In the genomic region with DNA sequence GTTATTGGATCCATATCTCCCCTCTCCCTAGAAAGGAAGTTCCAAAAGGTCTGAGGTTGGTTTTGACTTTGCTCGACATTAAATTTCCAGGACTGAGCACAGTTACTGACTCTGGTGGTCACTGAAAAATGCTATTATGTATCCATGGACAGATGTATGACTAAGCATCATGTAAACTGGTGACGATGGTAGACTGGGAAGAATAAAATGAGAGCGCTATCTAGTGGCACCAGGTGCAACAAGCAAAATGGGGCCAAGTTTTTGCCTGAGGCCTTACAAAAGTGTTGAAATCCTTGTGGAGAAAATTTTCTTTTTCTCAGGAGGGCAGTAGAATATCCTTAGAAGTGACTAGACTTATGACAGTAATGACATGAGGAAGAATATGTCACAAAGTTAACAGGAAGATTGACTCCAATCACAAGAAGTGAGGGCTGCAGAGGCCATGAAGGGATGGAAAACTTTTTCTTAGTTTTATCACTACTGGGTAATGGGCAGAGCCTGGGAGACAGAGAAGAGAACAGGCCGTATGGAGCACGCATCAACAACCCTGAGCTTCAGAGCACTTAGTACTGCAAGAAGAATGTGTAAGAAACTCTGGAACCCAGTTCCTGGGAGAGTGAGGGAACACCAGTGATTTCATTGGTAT, we compare ENCODE assay signal across 9 cellular contexts.
DNase-seq lines count a peak whose midpoint lies in the region; TF ChIP-seq lines count a peak whose summit lies in the region.
"Had no signal": no experiment of that assay in that cellular context is flagged by ENCODE, and none has a peak within 500 bp of the region (broad histone marks: within the 10 kb centered on the region; RNA-seq: fewer than 3 reads in every experiment).

No MANE protein-coding gene starts in this region.

- peaks cover 18% of the 10 kb centered on the region for H3K27me3 ChIP-seq in HAP-1 (ENCODE audit: low read depth)

- H3K36me3 ChIP-seq in HAP-1 (replicated peaks): no peaks in the 10 kb centered on the region

- peaks cover 11% of the 10 kb centered on the region for H3K4me1 ChIP-seq in HAP-1

- no peak overlapping the region for H3K4me3 ChIP-seq in HAP-1

- H3K27me3 Mint-ChIP-seq in activated CD4-positive, alpha-beta memory T cell treated with anti-CD3 and anti-CD28 coated beads for 36 hours: peaks cover 7% of the 10 kb centered on the region
- H3K27me3 Mint-ChIP-seq in glutamatergic neuron (ENCODE audit: unreplicated experiment): no peaks in the 10 kb centered on the region
- peaks cover 3% of the 10 kb centered on the region for H3K27me3 Mint-ChIP-seq in activated T-helper 2 cell treated with anti-CD3 and anti-CD28 coated beads, Interferon-gamma antibody, Interleukin-2, Interleukin-4, amounts not matched to agents 10 μg/mL and 5 μg/mL and 100 μg/mL, durations not matched to agents 14 hours and 24 hours and 36 hours (ENCODE audit: low read depth)
- H3K27me3 Mint-ChIP-seq: dendritic cell treated with granulocyte-macrophage colony-stimulating factor and Interleukin-4, amounts not matched to agents 40 ng/mL and 50 ng/mL, for 4 days had no signal

- H3K4me1 Mint-ChIP-seq in activated CD4-positive, alpha-beta memory T cell treated with anti-CD3 and anti-CD28 coated beads for 36 hours (ENCODE audit: low read depth): peaks cover 21% of the 10 kb centered on the region
- no peaks in the 10 kb centered on the region for H3K4me1 Mint-ChIP-seq in glutamatergic neuron (ENCODE audit: low read depth, unreplicated experiment)
- peaks cover 17% of the 10 kb centered on the region for H3K4me1 Mint-ChIP-seq in activated T-helper 2 cell treated with anti-CD3 and anti-CD28 coated beads, Interferon-gamma antibody, Interleukin-2, Interleukin-4, amounts not matched to agents 10 μg/mL and 5 μg/mL and 100 μg/mL, durations not matched to agents 14 hours and 24 hours and 36 hours (ENCODE audit: low read depth)

- CTCF ChIA-PET in activated CD4-positive, alpha-beta memory T cell treated with anti-CD3 and anti-CD28 coated beads for 36 hours (lab: Charles Lee): interaction anchor here (0.6 to 2.7 kb wide), 14 partner anchors 10 to 290 kb away, joined by 3 to 13 read pairs (median 4); no protein-coding TSS in a partner anchor

- DNase-seq in SIG-M5 treated with dmso at 0.1 percent for 504 hours (lab: John Stamatoyannopoulos, UW; ENCODE audit: unreplicated experiment) (peak; percentile 51), SIG-M5 (lab: John Stamatoyannopoulos, UW) (no peak), HAP-1 (ENCODE audit: low spot score in 2 of 2) (peak; percentile 55 to 71), NCI-H226 (peak; percentile 78), glutamatergic neuron (no peak), pulmonary artery endothelial cell (ENCODE audit: low read depth, low spot score) (peak; percentile 15)
- DNase-seq in activated CD4-positive, alpha-beta memory T cell treated with anti-CD3 and anti-CD28 coated beads for 36 hours: peak; percentile 36
- DNase-seq in activated T-helper 2 cell treated with anti-CD3 and anti-CD28 coated beads, Interferon-gamma antibody, Interleukin-2, Interleukin-4, amounts not matched to agents 10 μg/mL and 5 μg/mL and 100 μg/mL, durations not matched to agents 14 hours and 24 hours and 36 hours (ENCODE audit: low spot score): no peak

- H3K4me3 Mint-ChIP-seq in activated CD4-positive, alpha-beta memory T cell treated with anti-CD3 and anti-CD28 coated beads for 36 hours: no peak overlapping the region
- no peak overlapping the region for H3K4me3 Mint-ChIP-seq in glutamatergic neuron (ENCODE audit: unreplicated experiment)
- no peak overlapping the region for H3K4me3 Mint-ChIP-seq in activated T-helper 2 cell treated with anti-CD3 and anti-CD28 coated beads, Interferon-gamma antibody, Interleukin-2, Interleukin-4, amounts not matched to agents 10 μg/mL and 5 μg/mL and 100 μg/mL, durations not matched to agents 14 hours and 24 hours and 36 hours (ENCODE audit: low read depth)
- H3K4me3 Mint-ChIP-seq: dendritic cell treated with granulocyte-macrophage colony-stimulating factor and Interleukin-4, amounts not matched to agents 40 ng/mL and 50 ng/mL, for 4 days had no signal

- H3K27ac Mint-ChIP-seq in activated CD4-positive, alpha-beta memory T cell treated with anti-CD3 and anti-CD28 coated beads for 36 hours: no peak overlapping the region
- no peak overlapping the region for H3K27ac Mint-ChIP-seq in glutamatergic neuron (ENCODE audit: unreplicated experiment)
- H3K27ac Mint-ChIP-seq in activated T-helper 2 cell treated with anti-CD3 and anti-CD28 coated beads, Interferon-gamma antibody, Interleukin-2, Interleukin-4, amounts not matched to agents 10 μg/mL and 5 μg/mL and 100 μg/mL, durations not matched to agents 14 hours and 24 hours and 36 hours: no peak overlapping the region
- H3K27ac Mint-ChIP-seq: dendritic cell treated with granulocyte-macrophage colony-stimulating factor and Interleukin-4, amounts not matched to agents 40 ng/mL and 50 ng/mL, for 4 days had no signal

- in situ Hi-C loops in HAP-1 (cut with MboI; ENCODE audit: low sequenced_read_pairs): loop anchor here (5.0 kb wide), 1 partner anchor 265 kb away; no protein-coding TSS in a partner anchor

- no peaks in the 10 kb centered on the region for H3K9me3 Mint-ChIP-seq in activated CD4-positive, alpha-beta memory T cell treated with anti-CD3 and anti-CD28 coated beads for 36 hours
- no peaks in the 10 kb centered on the region for H3K9me3 Mint-ChIP-seq in glutamatergic neuron (ENCODE audit: unreplicated experiment)
- no peaks in the 10 kb centered on the region for H3K9me3 Mint-ChIP-seq in activated T-helper 2 cell treated with anti-CD3 and anti-CD28 coated beads, Interferon-gamma antibody, Interleukin-2, Interleukin-4, amounts not matched to agents 10 μg/mL and 5 μg/mL and 100 μg/mL, durations not matched to agents 14 hours and 24 hours and 36 hours
- H3K9me3 Mint-ChIP-seq: dendritic cell treated with granulocyte-macrophage colony-stimulating factor and Interleukin-4, amounts not matched to agents 40 ng/mL and 50 ng/mL, for 4 days had no signal

- peak; percentile 52 for TF ChIP-seq CTCF in glutamatergic neuron (IDR thresholded peaks at IDR 0.05; ENCODE audit: partially characterized antibody, unreplicated experiment)

- POLR2A ChIA-PET in activated CD4-positive, alpha-beta memory T cell treated with anti-CD3 and anti-CD28 coated beads for 36 hours (lab: Charles Lee): interaction anchor here (1.5 kb wide), 1 partner anchor 78 kb away, joined by 5 read pairs; no protein-coding TSS in a partner anchor

- no peaks in the 10 kb centered on the region for H3K9me3 ChIP-seq in HAP-1

- intact Hi-C loops in activated CD4-positive, alpha-beta memory T cell treated with anti-CD3 and anti-CD28 coated beads for 36 hours (cut with micrococcal nuclease): loop anchor here (1.0 to 2.0 kb wide), 3 partner anchors 47 to 265 kb away; no protein-coding TSS in a partner anchor
- intact Hi-C loops in activated T-helper 2 cell treated with anti-CD3 and anti-CD28 coated beads, Interferon-gamma antibody, Interleukin-2, Interleukin-4, amounts not matched to agents 10 μg/mL and 5 μg/mL and 100 μg/mL, durations not matched to agents 14 hours and 24 hours and 36 hours (cut with micrococcal nuclease): loop anchor here (1.0 to 2.0 kb wide), 2 partner anchors 47 to 265 kb away; no protein-coding TSS in a partner anchor

- no peaks in the 10 kb centered on the region for H3K36me3 Mint-ChIP-seq in activated CD4-positive, alpha-beta memory T cell treated with anti-CD3 and anti-CD28 coated beads for 36 hours
- no peaks in the 10 kb centered on the region for H3K36me3 Mint-ChIP-seq in glutamatergic neuron (ENCODE audit: unreplicated experiment)
- no peaks in the 10 kb centered on the region for H3K36me3 Mint-ChIP-seq in activated T-helper 2 cell treated with anti-CD3 and anti-CD28 coated beads, Interferon-gamma antibody, Interleukin-2, Interleukin-4, amounts not matched to agents 10 μg/mL and 5 μg/mL and 100 μg/mL, durations not matched to agents 14 hours and 24 hours and 36 hours (ENCODE audit: low read depth)

Comparison
In these comparisons a context has a peak if more than half of its experiments do, and no peak if none do; other contexts are left out.
1. DNase-seq: peak in SIG-M5 treated with dmso at 0.1 percent for 504 hours (single experiment), HAP-1 (2 of 2), NCI-H226 (single experiment), activated CD4-positive, alpha-beta memory T cell treated with anti-CD3 and anti-CD28 coated beads for 36 hours (single experiment) and pulmonary artery endothelial cell (single experiment); none in SIG-M5 (single experiment), glutamatergic neuron (single experiment) and activated T-helper 2 cell treated with anti-CD3 and anti-CD28 coated beads, Interferon-gamma antibody, Interleukin-2, Interleukin-4, amounts not matched to agents 10 μg/mL and 5 μg/mL and 100 μg/mL, durations not matched to agents 14 hours and 24 hours and 36 hours (single experiment).